18 cellular contexts compared by ENCODE assay signal in genomic region chr11:132683602-132684001, GRCh38.
DNase-seq lines count a peak whose midpoint lies in the region; ATAC-seq and TF ChIP-seq lines count a peak whose summit lies in the region.
"Had no signal": no experiment of that assay in that cellular context is flagged by ENCODE, and none has a peak within 500 bp of the region (broad histone marks: within the 10 kb centered on the region; RNA-seq: fewer than 3 reads in every experiment).

No MANE protein-coding gene starts in this region.

- H3K27ac Mint-ChIP-seq in activated naive CD4-positive, alpha-beta T cell treated with anti-CD3 and anti-CD28 coated beads, Interleukin-2, amount 50 U/mL, for 72 hours, result no peak overlapping the region

- H3K36me3 Mint-ChIP-seq in activated naive CD4-positive, alpha-beta T cell treated with anti-CD3 and anti-CD28 coated beads, Interleukin-2, amount 50 U/mL, for 72 hours, result no peaks in the 10 kb centered on the region

- H3K4me3 ChIP-seq in epithelial cell of esophagus (ENCODE audit: low read length), result no peak overlapping the region
- H3K4me3 ChIP-seq: SJSA1 had no signal

- ATAC-seq in HG02970 (IDR thresholded peaks at IDR 0.05; ENCODE audit: low FRiP score, unreplicated experiment), result no peak
- ATAC-seq in activated naive CD4-positive, alpha-beta T cell treated with anti-CD3 and anti-CD28 coated beads, Interleukin-2, amount 50 U/mL, for 72 hours, result no peak
- ATAC-seq: HCT116 had no signal

- no peak for TF ChIP-seq CTCF in epithelial cell of esophagus (IDR thresholded peaks at IDR 0.05; ENCODE audit: insufficient read depth, low read depth, low read length, missing control alignments)

- peaks cover 0 to 7% of the 10 kb centered on the region in 2 donors for H3K9me3 Mint-ChIP-seq in activated naive CD4-positive, alpha-beta T cell treated with anti-CD3 and anti-CD28 coated beads, Interleukin-2, amount 50 U/mL, for 72 hours

- DNase-seq in ELR (ENCODE audit: low read depth) (peak; percentile 42), LHCN-M2 (ENCODE audit: low read depth) (peak; percentile 46), epithelial cell of esophagus (ENCODE audit: low read depth) (peak; percentile 1), myocyte (ENCODE audit: low read depth) (peak; percentile 3), NCI-H146 treated with DMSO at 0.1 percent for 48 hours (lab: John Stamatoyannopoulos, UW; ENCODE audit: unreplicated experiment) (no peak)
- DNase-seq in stimulated activated CD4-positive, alpha-beta T cell treated with anti-CD3 and anti-CD28 coated beads, Interleukin-2, amount 100 ng/mL, for 24 hours, result no peak
- no peak for DNase-seq in activated naive CD4-positive, alpha-beta T cell treated with anti-CD3 and anti-CD28 coated beads, Interleukin-2, amount 50 U/mL, for 72 hours (ENCODE audit: low spot score in 2 of 2)
- DNase-seq: BE2C, DMS 273 treated with DMSO at 0.1 percent for 48 hours, KG1, NCI-H1417 treated with DMSO at 0.1 percent for 48 hours, NCI-H2081 treated with DMSO at 0.1 percent for 48 hours, NCI-H2227 treated with DMSO at 0.1 percent for 48 hours, OCI-M1, SW 1271 had no signal

Comparison
In these comparisons a context has a peak if more than half of its experiments do, and no peak if none do; other contexts are left out.
1. DNase-seq: peak in ELR (single experiment), LHCN-M2 (single experiment), epithelial cell of esophagus (single experiment) and myocyte (single experiment); none in stimulated activated CD4-positive, alpha-beta T cell treated with anti-CD3 and anti-CD28 coated beads, Interleukin-2, amount 100 ng/mL, for 24 hours (0 of 2), activated naive CD4-positive, alpha-beta T cell treated with anti-CD3 and anti-CD28 coated beads, Interleukin-2, amount 50 U/mL, for 72 hours (0 of 2) and NCI-H146 treated with DMSO at 0.1 percent for 48 hours (single experiment).